ENCODE assay signal across 8 cellular contexts in the genomic region with DNA sequence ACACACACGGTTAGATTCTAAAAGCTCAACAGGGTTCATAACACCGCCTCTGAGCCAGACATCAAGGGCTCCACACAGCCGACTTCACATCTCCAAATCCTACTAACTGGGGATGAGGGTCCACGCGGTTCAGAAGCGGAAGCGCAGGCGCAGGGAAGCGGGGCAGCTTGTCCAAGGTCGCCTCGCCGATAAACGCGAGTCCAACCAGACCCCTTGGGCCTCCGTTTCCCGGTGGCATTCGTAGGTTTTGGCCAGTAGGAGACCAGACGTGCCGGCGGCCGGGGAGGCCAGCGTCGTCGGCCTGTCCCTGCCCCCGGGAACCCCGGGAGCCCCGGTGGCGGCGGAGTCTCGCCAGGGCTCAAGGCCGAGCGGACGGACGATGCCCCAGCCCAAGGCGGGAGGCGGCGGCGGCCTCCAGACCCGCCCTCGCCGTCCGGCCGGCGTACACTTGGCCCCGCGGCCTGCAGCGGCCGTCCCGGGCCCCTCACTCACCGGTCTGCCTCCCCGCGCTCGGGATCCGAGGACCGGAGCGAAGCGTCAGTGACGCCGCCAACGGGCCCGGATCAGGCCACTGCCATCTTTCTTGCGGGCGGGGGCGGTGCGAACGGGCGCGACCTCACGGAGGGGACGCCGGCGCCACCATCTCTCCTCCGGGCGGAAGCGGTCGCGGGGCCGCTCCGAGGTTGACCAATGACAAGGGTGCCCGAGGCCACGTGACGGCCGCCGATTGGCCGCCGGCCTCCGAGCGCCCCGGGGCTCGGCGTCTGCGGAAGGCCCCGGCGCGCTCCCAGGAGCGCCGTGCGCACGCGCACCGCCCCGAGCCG. TPM values are rescaled to one million over a fixed set of nuclear protein-coding genes. Genes with fewer than 3 reads are reported as not detected.
DNase-seq lines count a peak whose midpoint lies in the region; ATAC-seq and TF ChIP-seq lines count a peak whose summit lies in the region.

A gene with protein sequence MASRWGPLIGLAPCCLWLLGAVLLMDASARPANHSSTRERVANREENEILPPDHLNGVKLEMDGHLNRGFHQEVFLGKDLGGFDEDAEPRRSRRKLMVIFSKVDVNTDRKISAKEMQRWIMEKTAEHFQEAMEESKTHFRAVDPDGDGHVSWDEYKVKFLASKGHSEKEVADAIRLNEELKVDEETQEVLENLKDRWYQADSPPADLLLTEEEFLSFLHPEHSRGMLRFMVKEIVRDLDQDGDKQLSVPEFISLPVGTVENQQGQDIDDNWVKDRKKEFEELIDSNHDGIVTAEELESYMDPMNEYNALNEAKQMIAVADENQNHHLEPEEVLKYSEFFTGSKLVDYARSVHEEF (minus strand): TSS at position 602 of the 824 bp plus-strand sequence. CDS start 3,229 bp downstream, outside the sequence.

- H3K4me3 ChIP-seq in mucosa of rectum (ENCODE audit: low read length in 2 of 2): peak within 1 kb of the TSS; percentile 98 to 99

- peak; percentile 94 for DNase-seq in DMS53 treated with DMSO at 0.1 percent for 48 hours (lab: John Stamatoyannopoulos, UW; ENCODE audit: unreplicated experiment)
- DNase-seq in KG1 (lab: John Stamatoyannopoulos, UW): peak; percentile 80
- peak; percentile 95 for DNase-seq in activated T-cell treated with anti-CD3 and anti-CD28 coated beads, Interleukin-2, amount 50 U/mL, for 24 hours
- peak; percentile 98 to 99 for DNase-seq in erythroblast (lab: John Stamatoyannopoulos, UW)
- DNase-seq in stimulated activated CD8-positive, alpha-beta memory T cell treated with anti-CD3 and anti-CD28 coated beads, Interleukin-4, amount 100 ng/mL, for 4 hours (ENCODE audit: low read depth in 2 of 2, low spot score in 1 of 2): peak; percentile 90 to 95

- H3K36me3 ChIP-seq in mucosa of rectum (ENCODE audit: control insufficient read depth in 2 of 2, insufficient read depth in 2 of 2, low read length in 2 of 2): peaks cover 18 to 23% of the 10 kb centered on the region in 2 donors

- peak within 1 kb of the TSS; percentile 94 for H3K27ac Mint-ChIP-seq in activated T-cell treated with anti-CD3 and anti-CD28 coated beads, Interleukin-2, amount 50 U/mL, for 24 hours

- H3K9ac ChIP-seq in mucosa of rectum (ENCODE audit: low read depth in 1 of 2, low read length in 2 of 2): peak within 1 kb of the TSS; percentile 98 to 99

- peak within 1 kb of the TSS; percentile 94 for H3K4me3 Mint-ChIP-seq in activated T-cell treated with anti-CD3 and anti-CD28 coated beads, Interleukin-2, amount 50 U/mL, for 24 hours

- H3K27me3 Mint-ChIP-seq in activated T-cell treated with anti-CD3 and anti-CD28 coated beads, Interleukin-2, amount 50 U/mL, for 24 hours: no peaks in the 10 kb centered on the region

- H3K9me3 Mint-ChIP-seq in activated T-cell treated with anti-CD3 and anti-CD28 coated beads, Interleukin-2, amount 50 U/mL, for 24 hours: no peaks in the 10 kb centered on the region

- ATAC-seq in GM21737 (IDR thresholded peaks at IDR 0.05; ENCODE audit: unreplicated experiment): peak; percentile 85

- H3K4me1 ChIP-seq in mucosa of rectum (ENCODE audit: control insufficient read depth in 2 of 2, insufficient read depth in 2 of 2, low read length in 2 of 2): peaks cover 21 to 25% of the 10 kb centered on the region in 2 donors

- H3K27ac ChIP-seq in mucosa of rectum (ENCODE audit: low read depth in 2 of 2, low read length in 2 of 2): peak within 1 kb of the TSS; percentile 91 to 93

- H3K27me3 ChIP-seq in mucosa of rectum (ENCODE audit: control insufficient read depth in 2 of 2, insufficient read depth in 2 of 2, low read length in 2 of 2): peaks cover 0 to 5% of the 10 kb centered on the region in 2 donors

- TF ChIP-seq POLR2A in erythroblast (IDR thresholded peaks at IDR 0.05; ENCODE audit: low read length): peak; percentile 75

- peaks cover 62% of the 10 kb centered on the region for H3K36me3 Mint-ChIP-seq in activated T-cell treated with anti-CD3 and anti-CD28 coated beads, Interleukin-2, amount 50 U/mL, for 24 hours (ENCODE audit: low read depth)

- H3K9me3 ChIP-seq in mucosa of rectum (ENCODE audit: control insufficient read depth in 2 of 2, low read length in 2 of 2): no peaks in the 10 kb centered on the region

- H3K4me1 Mint-ChIP-seq in activated T-cell treated with anti-CD3 and anti-CD28 coated beads, Interleukin-2, amount 50 U/mL, for 24 hours (ENCODE audit: low read depth): peaks cover 39% of the 10 kb centered on the region

TF ChIP-seq in PFSK-1, 5 proteins besides CTCF, POLR2A, EP300 and RAD21:
- TF ChIP-seq FOXP2 (optimal IDR thresholded peaks at IDR 0.05; ENCODE audit: borderline replicate concordance, extremely low read depth, extremely low read length, insufficient read depth) (peak; percentile 32), SIN3A (IDR thresholded peaks at IDR 0.05; ENCODE audit: borderline replicate concordance, insufficient read depth, low read length) (no peak), POLR2AphosphoS5 (IDR thresholded peaks at IDR 0.05; ENCODE audit: low read depth, low read length) (peak; percentile 52; the same call in 1 of the 2 replicates), TAF1 (IDR thresholded peaks at IDR 0.05; ENCODE audit: borderline replicate concordance, insufficient read depth, low read length) (peak; percentile 87), REST (IDR thresholded peaks at IDR 0.05; ENCODE audit: insufficient read depth in 1 of 2, low read depth in 2 of 2, low read length in 2 of 2) (no peak)

RNA-seq across cellular contexts. Expression of the gene that starts here (rescaled TPM):
- 172 TPM for polyA plus RNA-seq in PFSK-1 (2012; ENCODE audit: insufficient read length, low read depth)

Comparison
In these comparisons a context has a peak if more than half of its experiments do, and no peak if none do; other contexts are left out.
1. Peak in every context shown above with its lines: DNase-seq, ATAC-seq, H3K4me3 ChIP-seq and H3K27ac ChIP-seq.